In the genomic region with DNA sequence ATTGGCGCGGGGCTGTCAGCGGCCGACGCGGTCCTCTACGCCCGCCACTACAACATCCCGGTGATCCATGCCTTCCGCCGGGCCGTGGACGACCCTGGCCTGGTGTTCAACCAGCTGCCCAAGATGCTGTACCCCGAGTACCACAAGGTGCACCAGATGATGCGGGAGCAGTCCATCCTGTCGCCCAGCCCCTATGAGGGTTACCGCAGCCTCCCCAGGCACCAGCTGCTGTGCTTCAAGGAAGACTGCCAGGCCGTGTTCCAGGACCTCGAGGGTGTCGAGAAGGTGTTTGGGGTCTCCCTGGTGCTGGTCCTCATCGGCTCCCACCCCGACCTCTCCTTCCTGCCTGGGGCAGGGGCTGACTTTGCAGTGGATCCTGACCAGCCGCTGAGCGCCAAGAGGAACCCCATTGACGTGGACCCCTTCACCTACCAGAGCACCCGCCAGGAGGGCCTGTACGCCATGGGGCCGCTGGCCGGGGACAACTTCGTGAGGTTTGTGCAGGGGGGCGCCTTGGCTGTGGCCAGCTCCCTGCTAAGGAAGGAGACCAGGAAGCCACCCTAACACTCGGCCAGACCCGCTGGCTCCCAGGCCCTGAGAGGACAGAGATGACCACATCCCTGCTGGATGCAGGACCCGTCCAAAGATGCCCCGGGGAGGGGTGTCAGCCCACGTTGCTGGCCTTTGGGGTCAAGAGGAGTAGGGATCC, we compare ENCODE assay signal across 2 cellular contexts.
TF ChIP-seq lines count a peak whose summit lies in the region.

No MANE protein-coding gene starts in this region.

TF ChIP-seq in K562, 482 proteins besides CTCF, POLR2A, EP300 and RAD21:
- TF ChIP-seq TEAD2 (tag; IDR thresholded peaks at IDR 0.05) (no peak), POLR2G (IDR thresholded peaks at IDR 0.05; ENCODE audit: low read depth, low read length) (0 out of 2 replicates have a peak, but pooled peaks have one; percentile 40), ARNT (IDR thresholded peaks at IDR 0.05) (no peak)
- TF ChIP-seq, protein P1, sequence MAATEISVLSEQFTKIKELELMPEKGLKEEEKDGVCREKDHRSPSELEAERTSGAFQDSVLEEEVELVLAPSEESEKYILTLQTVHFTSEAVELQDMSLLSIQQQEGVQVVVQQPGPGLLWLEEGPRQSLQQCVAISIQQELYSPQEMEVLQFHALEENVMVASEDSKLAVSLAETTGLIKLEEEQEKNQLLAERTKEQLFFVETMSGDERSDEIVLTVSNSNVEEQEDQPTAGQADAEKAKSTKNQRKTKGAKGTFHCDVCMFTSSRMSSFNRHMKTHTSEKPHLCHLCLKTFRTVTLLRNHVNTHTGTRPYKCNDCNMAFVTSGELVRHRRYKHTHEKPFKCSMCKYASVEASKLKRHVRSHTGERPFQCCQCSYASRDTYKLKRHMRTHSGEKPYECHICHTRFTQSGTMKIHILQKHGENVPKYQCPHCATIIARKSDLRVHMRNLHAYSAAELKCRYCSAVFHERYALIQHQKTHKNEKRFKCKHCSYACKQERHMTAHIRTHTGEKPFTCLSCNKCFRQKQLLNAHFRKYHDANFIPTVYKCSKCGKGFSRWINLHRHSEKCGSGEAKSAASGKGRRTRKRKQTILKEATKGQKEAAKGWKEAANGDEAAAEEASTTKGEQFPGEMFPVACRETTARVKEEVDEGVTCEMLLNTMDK (IDR thresholded peaks at IDR 0.05; ENCODE audit: borderline replicate concordance, insufficient read depth, low read depth, low read length, poor library complexity, severe bottlenecking): no peak
- TF ChIP-seq, protein P2, sequence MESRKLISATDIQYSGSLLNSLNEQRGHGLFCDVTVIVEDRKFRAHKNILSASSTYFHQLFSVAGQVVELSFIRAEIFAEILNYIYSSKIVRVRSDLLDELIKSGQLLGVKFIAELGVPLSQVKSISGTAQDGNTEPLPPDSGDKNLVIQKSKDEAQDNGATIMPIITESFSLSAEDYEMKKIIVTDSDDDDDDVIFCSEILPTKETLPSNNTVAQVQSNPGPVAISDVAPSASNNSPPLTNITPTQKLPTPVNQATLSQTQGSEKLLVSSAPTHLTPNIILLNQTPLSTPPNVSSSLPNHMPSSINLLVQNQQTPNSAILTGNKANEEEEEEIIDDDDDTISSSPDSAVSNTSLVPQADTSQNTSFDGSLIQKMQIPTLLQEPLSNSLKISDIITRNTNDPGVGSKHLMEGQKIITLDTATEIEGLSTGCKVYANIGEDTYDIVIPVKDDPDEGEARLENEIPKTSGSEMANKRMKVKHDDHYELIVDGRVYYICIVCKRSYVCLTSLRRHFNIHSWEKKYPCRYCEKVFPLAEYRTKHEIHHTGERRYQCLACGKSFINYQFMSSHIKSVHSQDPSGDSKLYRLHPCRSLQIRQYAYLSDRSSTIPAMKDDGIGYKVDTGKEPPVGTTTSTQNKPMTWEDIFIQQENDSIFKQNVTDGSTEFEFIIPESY (CRISPR knock-in tag; IDR thresholded peaks at IDR 0.05): peak; percentile 21; the same call in 1 of the 2 replicates

TF ChIP-seq in HepG2, 621 proteins besides CTCF, POLR2A, EP300 and RAD21:
- no peak for TF ChIP-seq ZMAT5 (CRISPR knock-in tag; IDR thresholded peaks at IDR 0.05; ENCODE audit: borderline replicate concordance, low read depth)
- peak; percentile 92 for TF ChIP-seq AGO2 (optimal IDR thresholded peaks at IDR 0.05; ENCODE audit: low read depth, low read length)
- TF ChIP-seq ZNF724P (CRISPR knock-in tag; IDR thresholded peaks at IDR 0.05; ENCODE audit: borderline replicate concordance): no peak
- no peak for TF ChIP-seq PCBP1 (IDR thresholded peaks at IDR 0.05; ENCODE audit: borderline replicate concordance, low read depth, low read length)
- TF ChIP-seq, protein P3, sequence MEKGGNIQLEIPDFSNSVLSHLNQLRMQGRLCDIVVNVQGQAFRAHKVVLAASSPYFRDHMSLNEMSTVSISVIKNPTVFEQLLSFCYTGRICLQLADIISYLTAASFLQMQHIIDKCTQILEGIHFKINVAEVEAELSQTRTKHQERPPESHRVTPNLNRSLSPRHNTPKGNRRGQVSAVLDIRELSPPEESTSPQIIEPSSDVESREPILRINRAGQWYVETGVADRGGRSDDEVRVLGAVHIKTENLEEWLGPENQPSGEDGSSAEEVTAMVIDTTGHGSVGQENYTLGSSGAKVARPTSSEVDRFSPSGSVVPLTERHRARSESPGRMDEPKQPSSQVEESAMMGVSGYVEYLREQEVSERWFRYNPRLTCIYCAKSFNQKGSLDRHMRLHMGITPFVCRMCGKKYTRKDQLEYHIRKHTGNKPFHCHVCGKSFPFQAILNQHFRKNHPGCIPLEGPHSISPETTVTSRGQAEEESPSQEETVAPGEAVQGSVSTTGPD (CRISPR knock-in tag; IDR thresholded peaks at IDR 0.05): no peak
- TF ChIP-seq ZBTB40 (IDR thresholded peaks at IDR 0.05): no peak
- TF ChIP-seq ZBTB40 (CRISPR knock-in tag; IDR thresholded peaks at IDR 0.05): no peak
- no peak for TF ChIP-seq ZNF556 (CRISPR knock-in tag; IDR thresholded peaks at IDR 0.05; ENCODE audit: borderline replicate concordance)
- no peak for TF ChIP-seq IKZF4 (CRISPR knock-in tag; IDR thresholded peaks at IDR 0.05; ENCODE audit: borderline replicate concordance, low read depth, not compliant biosample characterization)
